Comparison of ENCODE assay signal across 9 cellular contexts in genomic region chr1:192485692-192486436, GRCh38.
DNase-seq lines count a peak whose midpoint lies in the region; ATAC-seq, FAIRE-seq and TF ChIP-seq lines count a peak whose summit lies in the region.
"Had no signal": no experiment of that assay in that cellular context is flagged by ENCODE, and none has a peak within 500 bp of the region (broad histone marks: within the 10 kb centered on the region; RNA-seq: fewer than 3 reads in every experiment).

No MANE protein-coding gene starts in this region.

- FAIRE-seq in kidney (lab: Jason Lieb, UNC), result peak; percentile 88

- intact Hi-C loops in body of pancreas (cut with DNase I) (no loop called here), kidney (cut with DNase I) (no loop called here), tibial artery (cut with DNase I; ENCODE audit: low total_unique reads) (no loop called here)

- no peaks in the 10 kb centered on the region for H3K36me3 ChIP-seq in body of pancreas (replicated peaks in 1 of 2; ENCODE audit: insufficient read depth in 1 of 2, low read depth in 2 of 2)
- H3K36me3 ChIP-seq in kidney (ENCODE audit: control insufficient read depth in 1 of 2, insufficient read depth in 2 of 2, low read length in 2 of 2), result no peaks in the 10 kb centered on the region
- no peaks in the 10 kb centered on the region for H3K36me3 ChIP-seq in tibial artery

- H3K4me1 ChIP-seq in body of pancreas (peaks cover 42% of the 10 kb centered on the region), kidney (ENCODE audit: control insufficient read depth in 1 of 2, insufficient read depth in 1 of 2, low read depth in 1 of 2, low read length in 2 of 2) (no peaks in the 10 kb centered on the region), tibial artery (peaks cover 0 to 43% (median 16%) of the 10 kb centered on the region in 4 donors)

- ATAC-seq in body of pancreas, result peak; percentile 91
- ATAC-seq: activated naive CD8-positive, alpha-beta T cell treated with anti-CD3 and anti-CD28 coated beads, Interleukin-2, amount 50 U/mL, for 24 hours had no signal

- whole genome bisulfite sequencing in body of pancreas, 2 donors, result 9 to 13% methylated on average over 1 of the region's 1 CpG

- H3K9me3 ChIP-seq in body of pancreas, result no peaks in the 10 kb centered on the region
- H3K9me3 ChIP-seq in kidney (ENCODE audit: control insufficient read depth in 1 of 2, low read length in 2 of 2), result no peaks in the 10 kb centered on the region
- no peaks in the 10 kb centered on the region for H3K9me3 ChIP-seq in tibial artery

- H3K4me3 ChIP-seq in body of pancreas, result no peak overlapping the region
- no peak overlapping the region for H3K4me3 ChIP-seq in kidney (ENCODE audit: low read length in 2 of 2)
- H3K4me3 ChIP-seq in tibial artery, result no peak overlapping the region

- DNase-seq in HS-27A (ENCODE audit: low read depth), result peak; percentile 68
- peak; percentile 86 to 94 (median 90) for DNase-seq in body of pancreas
- peak; percentile 62 for DNase-seq in kidney
- peak; percentile 86 to 87 for DNase-seq in tibial artery
- DNase-seq in NCI-H2227 (lab: John Stamatoyannopoulos, UW; ENCODE audit: unreplicated experiment), result no peak
- DNase-seq in NCI-H526 treated with DMSO at 0.1 percent for 48 hours (lab: John Stamatoyannopoulos, UW), result no peak
- no peak for DNase-seq in amygdala (lab: John Stamatoyannopoulos, UW)
- no peak for DNase-seq in RKO (ENCODE audit: low spot score)
- DNase-seq: activated naive CD8-positive, alpha-beta T cell treated with anti-CD3 and anti-CD28 coated beads, Interleukin-2, amount 50 U/mL, for 24 hours had no signal

- H3K27me3 ChIP-seq in body of pancreas (no peaks in the 10 kb centered on the region), tibial artery (no peaks in the 10 kb centered on the region)

- H3K27ac ChIP-seq in body of pancreas (peak overlapping the region; percentile 70 to 88 (median 78)), kidney (ENCODE audit: low read depth in 2 of 2, low read length in 2 of 2) (no peak overlapping the region), tibial artery (peak overlapping the region; percentile 61 to 65)

- no peak overlapping the region for H3K9ac ChIP-seq in kidney (ENCODE audit: low read length in 2 of 2)

- TF ChIP-seq CTCF in body of pancreas (IDR thresholded peaks at IDR 0.05), result no peak
- no peak for TF ChIP-seq CTCF in kidney (IDR thresholded peaks at IDR 0.05; ENCODE audit: borderline replicate concordance, extremely low read depth, insufficient read depth)
- TF ChIP-seq CTCF in tibial artery (IDR thresholded peaks at IDR 0.05), result no peak

- TF ChIP-seq POLR2A in body of pancreas (IDR thresholded peaks at IDR 0.05), result no peak

Comparison
In these comparisons a context has a peak if more than half of its experiments do, and no peak if none do; other contexts are left out.
1. DNase-seq: peak in HS-27A (single experiment), body of pancreas (4 of 4), kidney (single experiment) and tibial artery (2 of 2); none in NCI-H2227 (single experiment), NCI-H526 treated with DMSO at 0.1 percent for 48 hours (single experiment), amygdala (0 of 56) and RKO (single experiment).
2. H3K27ac ChIP-seq: peak in body of pancreas (4 of 4) and tibial artery (2 of 2); none in kidney (0 of 2).